ENCODE assay signal across 17 cellular contexts in the genomic region with DNA sequence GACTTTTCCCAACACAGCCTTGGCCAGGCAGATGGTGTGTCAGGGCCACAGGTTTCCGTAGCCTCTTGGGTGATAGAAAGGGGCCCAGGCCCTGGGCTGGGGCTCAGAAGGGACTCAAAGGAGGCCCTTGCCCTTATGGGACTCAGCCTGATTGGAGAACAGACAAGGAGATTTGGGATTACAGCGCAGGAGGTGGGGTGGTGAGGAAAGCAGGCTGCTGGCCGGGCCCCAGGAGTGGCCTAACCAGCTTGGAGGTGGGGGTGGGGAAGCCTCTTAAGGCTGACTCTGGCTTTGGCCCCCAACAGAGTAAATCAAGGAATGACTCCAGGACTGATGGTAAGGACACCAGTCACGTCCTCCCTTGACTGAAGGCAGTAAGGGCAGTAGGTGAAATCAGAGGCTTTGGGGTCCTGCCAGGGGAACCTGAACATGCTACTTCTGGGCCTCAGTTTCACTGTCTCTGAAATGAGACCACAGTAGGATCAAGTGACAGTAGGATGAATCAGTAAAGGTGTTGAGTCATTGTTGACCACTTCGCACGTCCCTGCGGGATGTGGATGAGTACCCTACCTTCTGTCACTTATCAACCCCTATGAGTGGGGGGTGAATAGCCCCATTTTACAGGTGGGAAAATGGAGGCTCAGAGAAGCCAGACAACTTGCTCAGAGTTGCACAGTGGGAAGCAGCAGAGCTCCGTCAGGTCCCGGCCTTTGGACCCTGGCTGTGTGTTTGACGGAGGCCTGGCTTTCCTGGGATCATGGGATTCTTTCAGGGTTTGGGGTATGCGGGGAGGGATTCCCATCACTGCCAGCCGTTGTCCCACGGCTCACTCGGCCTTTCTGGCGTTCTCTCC. TPM values are rescaled to one million over a fixed set of nuclear protein-coding genes. Genes with fewer than 3 reads are reported as not detected.
DNase-seq lines count a peak whose midpoint lies in the region; ATAC-seq and TF ChIP-seq lines count a peak whose summit lies in the region.
"Had no signal": no experiment of that assay in that cellular context is flagged by ENCODE, and none has a peak within 500 bp of the region (broad histone marks: within the 10 kb centered on the region; RNA-seq: fewer than 3 reads in every experiment).

No MANE protein-coding gene starts in this region.

- TF ChIP-seq POLR2A in sigmoid colon (IDR thresholded peaks at IDR 0.05), result no peak

- no peaks in the 10 kb centered on the region for H3K9me3 ChIP-seq in sigmoid colon
- H3K9me3 ChIP-seq: body of pancreas had no signal

- 0 out of 2 replicates have a peak, but pooled peaks cover 11% of the 10 kb centered on the region for H3F3A ChIP-seq in GM23338 (replicated peaks; ENCODE audit: low read depth)

- H3K4me1 Mint-ChIP-seq in GM23338, result peaks cover 85% of the 10 kb centered on the region
- H3K4me1 Mint-ChIP-seq in activated CD8-positive, alpha-beta memory T cell treated with anti-CD3 and anti-CD28 coated beads, Interleukin-2, amount 10 ng/mL, durations not matched to agents 7 days and 5 days, result peaks cover 12% of the 10 kb centered on the region

- ATAC-seq in GM23338 (peak; percentile 4), GM18498 (IDR thresholded peaks at IDR 0.05; ENCODE audit: unreplicated experiment) (no peak)
- ATAC-seq in activated CD8-positive, alpha-beta memory T cell treated with anti-CD3 and anti-CD28 coated beads, Interleukin-2, amount 10 ng/mL, durations not matched to agents 7 days and 5 days, result no peak
- ATAC-seq: body of pancreas; esophagus mucosa; left lobe of liver; stimulated activated memory B cell treated with anti-CD40 and anti-IgM and Interleukin-4, amounts not matched to agents 10 μg/mL and 1 μg/mL and 100 μg/mL, for 72 hours had no signal

- H3K9me2 ChIP-seq in GM23338 (ENCODE audit: insufficient read depth), result no peaks in the 10 kb centered on the region

- H3K4me2 ChIP-seq in GM23338, result peak overlapping the region; percentile 99

- H3K4me3 Mint-ChIP-seq in GM23338, result no peak overlapping the region; the same call in 2 of the 3 replicates
- H3K4me3 Mint-ChIP-seq in activated CD8-positive, alpha-beta memory T cell treated with anti-CD3 and anti-CD28 coated beads, Interleukin-2, amount 10 ng/mL, durations not matched to agents 7 days and 5 days, result no peak overlapping the region
- H3K4me3 Mint-ChIP-seq: activated B cell treated with CpG ODN at 0.5 μM for 24 hours; activated T-cell treated with anti-CD3 and anti-CD28 coated beads, Interleukin-2, amount 50 U/mL, for 24 hours; stimulated activated memory B cell treated with anti-CD40 and anti-IgM and Interleukin-4, amounts not matched to agents 10 μg/mL and 1 μg/mL and 100 μg/mL, for 72 hours had no signal

- peaks cover 31% of the 10 kb centered on the region for H3K36me3 Mint-ChIP-seq in GM23338 (ENCODE audit: low read depth)
- H3K36me3 Mint-ChIP-seq in activated CD8-positive, alpha-beta memory T cell treated with anti-CD3 and anti-CD28 coated beads, Interleukin-2, amount 10 ng/mL, durations not matched to agents 7 days and 5 days, result no peaks in the 10 kb centered on the region
- H3K36me3 Mint-ChIP-seq: stimulated activated memory B cell treated with anti-CD40 and anti-IgM and Interleukin-4, amounts not matched to agents 10 μg/mL and 1 μg/mL and 100 μg/mL, for 72 hours had no signal

- TF ChIP-seq EP300 in sigmoid colon (IDR thresholded peaks at IDR 0.05), result no peak

- CTCF ChIA-PET in activated CD8-positive, alpha-beta memory T cell treated with anti-CD3 and anti-CD28 coated beads, Interleukin-2, amount 10 ng/mL, durations not matched to agents 7 days and 5 days (lab: Charles Lee), result interaction anchor here (1.4 to 3.2 kb wide), 3 partner anchors 8 to 84 kb away, joined by 3 to 19 read pairs (median 10); no protein-coding TSS in a partner anchor

- H3K27me3 ChIP-seq in GM23338 (ENCODE audit: insufficient read depth) (peaks cover 13% of the 10 kb centered on the region; the same call in 1 of the 2 replicates), sigmoid colon (no peaks in the 10 kb centered on the region)
- H3K27me3 ChIP-seq: body of pancreas had no signal

- peaks cover 73% of the 10 kb centered on the region for H3K4me1 ChIP-seq in GM23338 (ENCODE audit: insufficient read depth)
- H3K4me1 ChIP-seq in sigmoid colon, result peaks cover 0 to 86% (median 77%) of the 10 kb centered on the region in 4 donors

- H3K4me3 ChIP-seq in GM23338, result no peak overlapping the region
- no peak overlapping the region for H3K4me3 ChIP-seq in sigmoid colon
- H3K4me3 ChIP-seq: body of pancreas had no signal

- peaks cover 26% of the 10 kb centered on the region for H3K27me3 Mint-ChIP-seq in GM23338 (ENCODE audit: insufficient read depth, low read depth, poor library complexity)
- H3K27me3 Mint-ChIP-seq in activated CD8-positive, alpha-beta memory T cell treated with anti-CD3 and anti-CD28 coated beads, Interleukin-2, amount 10 ng/mL, durations not matched to agents 7 days and 5 days, result peaks cover 1% of the 10 kb centered on the region
- H3K27me3 Mint-ChIP-seq: activated B cell treated with CpG ODN at 0.5 μM for 24 hours; stimulated activated memory B cell treated with anti-CD40 and anti-IgM and Interleukin-4, amounts not matched to agents 10 μg/mL and 1 μg/mL and 100 μg/mL, for 72 hours had no signal

- H3K36me3 ChIP-seq in GM23338 (ENCODE audit: insufficient read depth), result no peaks in the 10 kb centered on the region
- no peaks in the 10 kb centered on the region for H3K36me3 ChIP-seq in sigmoid colon

- H3K27ac ChIP-seq in GM23338 (ENCODE audit: low read depth) (0 out of 2 replicates have a peak overlapping the region, but pooled peaks have one; percentile 19), sigmoid colon (peak overlapping the region; percentile 69 to 79 (median 71))
- H3K27ac ChIP-seq: body of pancreas had no signal

- no peak for DNase-seq in GM23338 (ENCODE audit: low spot score)
- peak; percentile 64 for DNase-seq in RKO (ENCODE audit: low spot score)
- DNase-seq in fibroblast of gingiva (ENCODE audit: low read depth), result peak; percentile 47
- no peak for DNase-seq in sigmoid colon
- DNase-seq in superior temporal gyrus (ENCODE audit: extremely low spot score), result no peak
- no peak for DNase-seq in activated CD8-positive, alpha-beta memory T cell treated with anti-CD3 and anti-CD28 coated beads, Interleukin-2, amount 10 ng/mL, durations not matched to agents 7 days and 5 days
- no peak for DNase-seq in islet precursor cell
- DNase-seq: activated B cell treated with CpG ODN at 0.5 μM for 24 hours; activated T-cell treated with anti-CD3 and anti-CD28 coated beads, Interleukin-2, amount 50 U/mL, for 24 hours; body of pancreas; NCI-H226; occipital lobe; Right ventricle myocardium superior had no signal

- H3K79me2 ChIP-seq in GM23338 (replicated peaks; ENCODE audit: insufficient read depth), result peaks cover 9% of the 10 kb centered on the region

- TF ChIP-seq CTCF in GM23338 (conservative IDR thresholded peaks at IDR 0.05; ENCODE audit: low read depth in 2 of 2), result no peak
- no peak for TF ChIP-seq CTCF in sigmoid colon (IDR thresholded peaks at IDR 0.05)

- H3K9me3 Mint-ChIP-seq in GM23338, result peaks cover under 1% of the 10 kb centered on the region; the same call in 1 of the 3 replicates
- H3K9me3 Mint-ChIP-seq in activated CD8-positive, alpha-beta memory T cell treated with anti-CD3 and anti-CD28 coated beads, Interleukin-2, amount 10 ng/mL, durations not matched to agents 7 days and 5 days (ENCODE audit: low read depth), result no peaks in the 10 kb centered on the region
- H3K9me3 Mint-ChIP-seq: activated B cell treated with CpG ODN at 0.5 μM for 24 hours; activated T-cell treated with anti-CD3 and anti-CD28 coated beads, Interleukin-2, amount 50 U/mL, for 24 hours; stimulated activated memory B cell treated with anti-CD40 and anti-IgM and Interleukin-4, amounts not matched to agents 10 μg/mL and 1 μg/mL and 100 μg/mL, for 72 hours had no signal

- intact Hi-C loops in sigmoid colon (cut with DNase I), result no loop called here

- H3K27ac Mint-ChIP-seq in GM23338, result peak overlapping the region; percentile 38
- no peak overlapping the region for H3K27ac Mint-ChIP-seq in activated CD8-positive, alpha-beta memory T cell treated with anti-CD3 and anti-CD28 coated beads, Interleukin-2, amount 10 ng/mL, durations not matched to agents 7 days and 5 days
- H3K27ac Mint-ChIP-seq: activated B cell treated with CpG ODN at 0.5 μM for 24 hours; activated T-cell treated with anti-CD3 and anti-CD28 coated beads, Interleukin-2, amount 50 U/mL, for 24 hours; stimulated activated memory B cell treated with anti-CD40 and anti-IgM and Interleukin-4, amounts not matched to agents 10 μg/mL and 1 μg/mL and 100 μg/mL, for 72 hours had no signal

- peaks cover 7% of the 10 kb centered on the region; the same call in 1 of the 2 replicates for H4K20me1 ChIP-seq in GM23338 (replicated peaks; ENCODE audit: insufficient read depth)

- no peak overlapping the region for H2AFZ ChIP-seq in GM23338

- WGBS in sigmoid colon, 2 donors, result 85 to 90% methylated on average over 15 of the region's 15 CpGs

TF ChIP-seq in GM23338, 12 proteins besides CTCF, POLR2A, EP300 and RAD21 (continues in another document):
- TF ChIP-seq POLR2AphosphoS5 (IDR thresholded peaks at IDR 0.05; ENCODE audit: low read depth) (no peak), ZNF331 (CRISPR knock-in tag; IDR thresholded peaks at IDR 0.05; ENCODE audit: low read depth) (no peak), EZH2phosphoT487 (IDR thresholded peaks at IDR 0.05; ENCODE audit: unreplicated experiment) (no peak)

RNA-seq across cellular contexts. Expression of a gene that starts 4.5 kb away (rescaled TPM):
- total RNA-seq in GM23338 (2014; rRNA removed; shearing (Covaris generic)), result 2.9 and 4.2 TPM in 2 replicates
- polyA plus RNA-seq in GM23338 (2016; fragmentation: Nextera tagmentation; extraction: Ambion mirVana) (7.9 and 8.4 TPM in 2 replicates), sigmoid colon (1 to 10 TPM in 1 of 3 donors, under 1 TPM in 2; 0.60 to 2.9 (median 0.69) TPM)
- 1 to 10 TPM; 1.1 to 2.6 (median 1.8) TPM for total RNA-seq in sigmoid colon
- under 1 TPM; 0.21 to 0.61 TPM for total RNA-seq in activated CD8-positive, alpha-beta memory T cell treated with anti-CD3 and anti-CD28 coated beads, Interleukin-2, amount 10 ng/mL, durations not matched to agents 7 days and 5 days
- total RNA-seq: occipital lobe had no signal

RNA-seq across cellular contexts. Expression of a gene that starts 51.0 kb away (rescaled TPM):
- 211 and 279 TPM in 2 replicates for total RNA-seq in GM23338 (2014; rRNA removed; shearing (Covaris generic))
- polyA plus RNA-seq in GM23338 (2016; fragmentation: Nextera tagmentation; extraction: Ambion mirVana) (153 and 155 TPM in 2 replicates), sigmoid colon (10 to 100 TPM; 59.5 to 61.7 (median 61.0) TPM)
- 100 to 1,000 TPM; 121 to 151 (median 136) TPM for total RNA-seq in sigmoid colon
- 10 to 100 TPM; 65.2 to 74.4 TPM for total RNA-seq in activated CD8-positive, alpha-beta memory T cell treated with anti-CD3 and anti-CD28 coated beads, Interleukin-2, amount 10 ng/mL, durations not matched to agents 7 days and 5 days

Comparison
In these comparisons a context has a peak if more than half of its experiments do, and no peak if none do; other contexts are left out.
1. DNase-seq: peak in RKO (single experiment) and fibroblast of gingiva (single experiment); none in GM23338 (single experiment), sigmoid colon (single experiment), superior temporal gyrus (single experiment), activated CD8-positive, alpha-beta memory T cell treated with anti-CD3 and anti-CD28 coated beads, Interleukin-2, amount 10 ng/mL, durations not matched to agents 7 days and 5 days (single experiment) and islet precursor cell (single experiment).